ENCODE assay signal across 27 cellular contexts in the genomic region with DNA sequence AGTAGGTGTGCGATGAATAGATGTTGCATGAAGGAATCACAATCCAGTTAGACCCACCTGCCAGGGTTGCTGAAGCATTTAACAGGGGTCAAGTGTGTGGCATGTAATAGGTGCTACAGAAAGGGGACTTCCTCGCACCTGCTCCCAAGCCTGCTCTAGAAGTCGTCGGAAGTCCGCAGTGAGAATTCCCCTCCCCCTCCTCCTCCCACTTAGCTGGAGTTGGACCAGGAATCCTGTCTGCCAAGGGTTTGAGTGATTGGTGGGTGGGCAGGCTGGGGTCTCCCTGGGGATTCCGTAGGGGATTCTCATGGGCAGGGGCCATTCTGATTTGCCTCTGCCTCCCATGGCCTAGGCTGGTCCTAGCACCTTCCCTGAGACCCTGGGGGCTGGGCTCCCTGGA. TPM values are rescaled to one million over a fixed set of nuclear protein-coding genes. Genes with fewer than 3 reads are reported as not detected.
A peak's percentile ranks its signal among the peaks of the same experiment; 100 is the strongest.
DNase-seq lines count a peak whose midpoint lies in the region; ATAC-seq and TF ChIP-seq lines count a peak whose summit lies in the region.
"Had no signal": no experiment of that assay in that cellular context is flagged by ENCODE, and none has a peak within 500 bp of the region (broad histone marks: within the 10 kb centered on the region; RNA-seq: fewer than 3 reads in every experiment).

No MANE protein-coding gene starts in this region.

- H3K27me3 ChIP-seq in transverse colon (peaks cover 87% of the 10 kb centered on the region), A673 (replicated peaks; ENCODE audit: insufficient read depth, low read depth, low read length, poor library complexity) (peaks cover 55% of the 10 kb centered on the region)
- H3K27me3 ChIP-seq: BE2C had no signal

- no TSS peak for BruUV-seq in OCI-LY7 (replicated peaks; lab: Mats Ljungman, UMichigan)
- BruUV-seq in A673 (replicated peaks; lab: Mats Ljungman, UMichigan) = no TSS peak

- DNase-seq in SHP77 (lab: John Stamatoyannopoulos, UW) (peak; percentile 43 to 55), SHP77 treated with DMSO at 0.1 percent for 48 hours (lab: John Stamatoyannopoulos, UW) (no peak), NCI-H2029 (lab: John Stamatoyannopoulos, UW) (peak; percentile 67), OCI-LY7 (ENCODE audit: low spot score) (peak; percentile 23), transverse colon (no peak), A673 (ENCODE audit: low spot score) (no peak)
- no peak for DNase-seq in stimulated activated naive B cell treated with anti-CD40 and anti-IgM and Interleukin-4, amounts not matched to agents 10 μg/mL and 1 μg/mL and 100 μg/mL, for 72 hours
- DNase-seq: BE2C; CD4-positive, alpha-beta T cell; COR-L47; DMS79 treated with DMSO at 0.1 percent for 48 hours; Kasumi-1; NCI-H1092 treated with DMSO at 0.1 percent for 48 hours; NCI-H1436; NCI-H1930; NCI-H226; NCI-H510A; NCI-H82; OCI-M1; Peyer's patch; SK-N-SH; SW 1271; T-helper 9 cell had no signal

- no peak overlapping the region for H2AFZ ChIP-seq in OCI-LY7 (ENCODE audit: low read length)

- TF ChIP-seq CTCF in OCI-LY7 (conservative IDR thresholded peaks at IDR 0.05; ENCODE audit: low read length) (no peak), transverse colon (IDR thresholded peaks at IDR 0.05) (no peak), A673 (conservative IDR thresholded peaks at IDR 0.05; ENCODE audit: low read depth, low read length) (no peak)

- POLR2A ChIA-PET in OCI-LY7 (lab: Charles Lee) = no interaction called here
- POLR2A ChIA-PET in A673 (lab: Charles Lee; ENCODE audit: low non-redundant PET) = no interaction called here

- H3K36me3 Mint-ChIP-seq in stimulated activated naive B cell treated with anti-CD40 and anti-IgM and Interleukin-4, amounts not matched to agents 10 μg/mL and 1 μg/mL and 100 μg/mL, for 72 hours = peaks cover 7 to 11% of the 10 kb centered on the region in 2 donors

- 0 out of 2 replicates have a peak overlapping the region, but pooled peaks have one; percentile 6 for H3K4me2 ChIP-seq in OCI-LY7 (ENCODE audit: low read length)
- H3K4me2 ChIP-seq: SK-N-SH had no signal

- H3K4me3 ChIP-seq in OCI-LY7 (ENCODE audit: low read depth, low read length, poor library complexity, severe bottlenecking) (no peak overlapping the region), transverse colon (no peak overlapping the region), A673 (ENCODE audit: low read depth, low read length, poor library complexity, severe bottlenecking) (no peak overlapping the region)
- H3K4me3 ChIP-seq: K562, Peyer's patch had no signal

- in situ Hi-C loops in transverse colon (cut with MboI; ENCODE audit: low pct_ligation_motif_present in 1 of 4, low pct_unique_long_range_greater_than_20kb in 1 of 4, low sequenced_read_pairs in 3 of 4) = no loop called here

- H3K9me2 ChIP-seq in OCI-LY7 (ENCODE audit: insufficient read depth, low read length) = no peaks in the 10 kb centered on the region
- H3K9me2 ChIP-seq: SK-N-SH had no signal

- peaks cover 75 to 85% of the 10 kb centered on the region in 2 donors for H3K27me3 Mint-ChIP-seq in stimulated activated naive B cell treated with anti-CD40 and anti-IgM and Interleukin-4, amounts not matched to agents 10 μg/mL and 1 μg/mL and 100 μg/mL, for 72 hours

- intact Hi-C loops in OCI-LY7 (cut with micrococcal nuclease; ENCODE audit: unreplicated experiment) (loop anchor here (5.0 kb wide), 1 partner anchor 103 kb away; no protein-coding TSS in a partner anchor), transverse colon (cut with DNase I; ENCODE audit: low total_unique reads) (no loop called here), A673 (cut with micrococcal nuclease; ENCODE audit: unreplicated experiment) (no loop called here)

- H3K9me3 ChIP-seq in OCI-LY7 (ENCODE audit: low read length) (no peaks in the 10 kb centered on the region), transverse colon (no peaks in the 10 kb centered on the region), A673 (ENCODE audit: low read depth, low read length, poor library complexity, severe bottlenecking) (no peaks in the 10 kb centered on the region)
- H3K9me3 ChIP-seq: BE2C, Peyer's patch, SK-N-SH had no signal

- 0 to 30% methylated on average over 2 to 6 of the region's 6 CpGs for WGBS in transverse colon (ENCODE audit: low coverage in 1 of 2), 2 donors

- no peak for TF ChIP-seq POLR2A in transverse colon (IDR thresholded peaks at IDR 0.05)

- H3K27ac Mint-ChIP-seq in stimulated activated naive B cell treated with anti-CD40 and anti-IgM and Interleukin-4, amounts not matched to agents 10 μg/mL and 1 μg/mL and 100 μg/mL, for 72 hours = peak overlapping the region; percentile 65
- H3K27ac Mint-ChIP-seq: CD4-positive, alpha-beta T cell; T-helper 1 cell treated with Interleukin-12 subunit alpha and Interleukin-12 subunit beta and Interleukin-4 antibody, amounts not matched to agents 30 μg/mL and 1 μg/mL, for 36 hours had no signal

- no peak overlapping the region for H3K4me3 Mint-ChIP-seq in stimulated activated naive B cell treated with anti-CD40 and anti-IgM and Interleukin-4, amounts not matched to agents 10 μg/mL and 1 μg/mL and 100 μg/mL, for 72 hours
- H3K4me3 Mint-ChIP-seq: CD4-positive, alpha-beta T cell; T-helper 1 cell treated with Interleukin-12 subunit alpha and Interleukin-12 subunit beta and Interleukin-4 antibody, amounts not matched to agents 30 μg/mL and 1 μg/mL, for 36 hours had no signal

- H3K4me1 ChIP-seq in OCI-LY7 (ENCODE audit: insufficient read depth, low read length, poor library complexity, severe bottlenecking) (peaks cover 22% of the 10 kb centered on the region), transverse colon (no peaks in the 10 kb centered on the region), A673 (ENCODE audit: insufficient read depth, low read length, poor library complexity, severe bottlenecking) (no peaks in the 10 kb centered on the region)
- H3K4me1 ChIP-seq: BE2C had no signal

- ATAC-seq in stimulated activated naive B cell treated with anti-CD40 and anti-IgM and Interleukin-4, amounts not matched to agents 10 μg/mL and 1 μg/mL and 100 μg/mL, for 72 hours (replicated peaks) = no peak
- ATAC-seq in GM21529 (IDR thresholded peaks at IDR 0.05; ENCODE audit: unreplicated experiment) = no peak
- ATAC-seq: K562 had no signal

- H3K79me2 ChIP-seq in OCI-LY7 (ENCODE audit: insufficient read depth, low read depth, low read length) = no peaks in the 10 kb centered on the region

- H3K9me3 Mint-ChIP-seq in stimulated activated naive B cell treated with anti-CD40 and anti-IgM and Interleukin-4, amounts not matched to agents 10 μg/mL and 1 μg/mL and 100 μg/mL, for 72 hours = no peaks in the 10 kb centered on the region
- H3K9me3 Mint-ChIP-seq: CD4-positive, alpha-beta T cell; T-helper 1 cell treated with Interleukin-12 subunit alpha and Interleukin-12 subunit beta and Interleukin-4 antibody, amounts not matched to agents 30 μg/mL and 1 μg/mL, for 36 hours had no signal

- H3K27ac ChIP-seq in OCI-LY7 (ENCODE audit: low read depth, low read length, poor library complexity, severe bottlenecking) (no peak overlapping the region), transverse colon (no peak overlapping the region), A673 (ENCODE audit: low read depth, low read length, poor library complexity, severe bottlenecking) (no peak overlapping the region)
- H3K27ac ChIP-seq: Peyer's patch had no signal

- no peak for TF ChIP-seq EP300 in transverse colon (IDR thresholded peaks at IDR 0.05; ENCODE audit: low read depth)

- no peaks in the 10 kb centered on the region for H4K20me1 ChIP-seq in OCI-LY7 (ENCODE audit: insufficient read depth, low read length)

- peaks cover 18 to 31% of the 10 kb centered on the region in 2 donors for H3K4me1 Mint-ChIP-seq in stimulated activated naive B cell treated with anti-CD40 and anti-IgM and Interleukin-4, amounts not matched to agents 10 μg/mL and 1 μg/mL and 100 μg/mL, for 72 hours

- CTCF ChIA-PET in OCI-LY7 (lab: Charles Lee; ENCODE audit: unreplicated experiment) (no interaction called here), A673 (lab: Charles Lee) (no interaction called here)

- no peaks in the 10 kb centered on the region for H3K36me3 ChIP-seq in OCI-LY7 (ENCODE audit: insufficient read depth, low read length)
- no peaks in the 10 kb centered on the region for H3K36me3 ChIP-seq in transverse colon
- H3K36me3 ChIP-seq in A673 (ENCODE audit: insufficient read depth, low read length, poor library complexity, severe bottlenecking) = no peaks in the 10 kb centered on the region
- H3K36me3 ChIP-seq: BE2C, Peyer's patch had no signal

RNA-seq across cellular contexts. Expression of gene SCRT2, which starts 10.3 kb away (rescaled TPM):
- not detected in 2 replicates for total RNA-seq in OCI-LY7 (2014; rRNA removed; shearing (Covaris generic))
- total RNA-seq in OCI-LY7 (2022) (not detected in 2 replicates), transverse colon (not detected), A673 (2021) (0.50 and 0.69 TPM in 2 replicates)
- total RNA-seq: CD4-positive, alpha-beta T cell; M059J; Peyer's patch had no signal

RNA-seq across cellular contexts. Expression of gene SRXN1, which starts 12.3 kb away (rescaled TPM):
- total RNA-seq in OCI-LY7 (2014; rRNA removed; shearing (Covaris generic)) = 12.4 and 18.6 TPM in 2 replicates
- total RNA-seq in OCI-LY7 (2022) (17.1 and 19.8 TPM in 2 replicates), transverse colon (10 to 100 TPM in 3 of 4 donors, 1 to 10 TPM in 1; 8.6 to 43.0 (median 21.2) TPM), A673 (2021) (11.5 and 11.9 TPM in 2 replicates)

RNA-seq across cellular contexts. Expression of gene TCF15, which starts 55.2 kb away (rescaled TPM):
- not detected in 2 replicates for total RNA-seq in OCI-LY7 (2014; rRNA removed; shearing (Covaris generic))
- not detected in 2 replicates for total RNA-seq in OCI-LY7 (2022)
- total RNA-seq in transverse colon = not detected
- total RNA-seq in A673 (2021) = 0.20 and 0.24 TPM in 2 replicates
- total RNA-seq: CD4-positive, alpha-beta T cell; M059J; Peyer's patch had no signal

Comparison
In these comparisons a context has a peak if more than half of its experiments do, and no peak if none do; other contexts are left out.
1. DNase-seq: peak in SHP77 (2 of 2), NCI-H2029 (single experiment) and OCI-LY7 (single experiment); none in SHP77 treated with DMSO at 0.1 percent for 48 hours (single experiment), stimulated activated naive B cell treated with anti-CD40 and anti-IgM and Interleukin-4, amounts not matched to agents 10 μg/mL and 1 μg/mL and 100 μg/mL, for 72 hours (single experiment), transverse colon (single experiment) and A673 (single experiment).